1 cellular context compared by ENCODE assay signal in genomic region chr17:47946516-47946915, GRCh38.
A peak's percentile ranks its signal among the peaks of the same experiment; 100 is the strongest.
TF ChIP-seq lines count a peak whose summit lies in the region.

No MANE protein-coding gene starts in this region.

TF ChIP-seq in HepG2, 621 proteins besides CTCF, POLR2A, EP300 and RAD21 (continues in another document):
- no peak for TF ChIP-seq RORA (CRISPR knock-in tag; IDR thresholded peaks at IDR 0.05)
- no peak for TF ChIP-seq ZBTB10 (CRISPR knock-in tag; IDR thresholded peaks at IDR 0.05; ENCODE audit: borderline replicate concordance)
- no peak for TF ChIP-seq ZNF788 (CRISPR knock-in tag; IDR thresholded peaks at IDR 0.05; ENCODE audit: borderline replicate concordance)
- no peak for TF ChIP-seq TRIM22 (IDR thresholded peaks at IDR 0.05)
- 0 out of 2 replicates have a peak, but pooled peaks have one; percentile 43 for TF ChIP-seq ZMAT3 (CRISPR knock-in tag; conservative IDR thresholded peaks at IDR 0.05)
- TF ChIP-seq ZBTB3 (CRISPR knock-in tag; IDR thresholded peaks at IDR 0.05; ENCODE audit: borderline replicate concordance, low read depth): no peak
- TF ChIP-seq ZSCAN12 (CRISPR knock-in tag; IDR thresholded peaks at IDR 0.05): no peak
- no peak for TF ChIP-seq RBM39 (IDR thresholded peaks at IDR 0.05; ENCODE audit: low read depth, low read length, poor library complexity, severe bottlenecking)
- no peak for TF ChIP-seq ZSCAN30 (CRISPR knock-in tag; IDR thresholded peaks at IDR 0.05)
- TF ChIP-seq CENPX (CRISPR knock-in tag; IDR thresholded peaks at IDR 0.05): no peak
- TF ChIP-seq MTA1 (CRISPR knock-in tag; IDR thresholded peaks at IDR 0.05; ENCODE audit: borderline replicate concordance): no peak
- no peak for TF ChIP-seq FLYWCH1 (CRISPR knock-in tag; IDR thresholded peaks at IDR 0.05)
- TF ChIP-seq ZNF850 (CRISPR knock-in tag; conservative IDR thresholded peaks at IDR 0.05): no peak
- TF ChIP-seq ZNF530 (CRISPR knock-in tag; IDR thresholded peaks at IDR 0.05; ENCODE audit: low read depth): no peak
- TF ChIP-seq ZNF792 (CRISPR knock-in tag; IDR thresholded peaks at IDR 0.05): no peak
- no peak for TF ChIP-seq SP1 (IDR thresholded peaks at IDR 0.05)
- TF ChIP-seq SP1 (CRISPR knock-in tag; IDR thresholded peaks at IDR 0.05): no peak
- no peak for TF ChIP-seq MAZ (IDR thresholded peaks at IDR 0.05; ENCODE audit: borderline replicate concordance, low read depth, low read length)
- no peak for TF ChIP-seq MAZ (CRISPR knock-in tag; IDR thresholded peaks at IDR 0.05; ENCODE audit: low read depth)
- TF ChIP-seq GABPB1 (CRISPR knock-in tag; IDR thresholded peaks at IDR 0.05): no peak
- no peak for TF ChIP-seq ZBTB33 (CRISPR knock-in tag; IDR thresholded peaks at IDR 0.05)
- TF ChIP-seq WIZ (CRISPR knock-in tag; IDR thresholded peaks at IDR 0.05): 0 out of 2 replicates have a peak, but pooled peaks have one; percentile 31
- TF ChIP-seq ZNF879 (CRISPR knock-in tag; IDR thresholded peaks at IDR 0.05): no peak
- no peak for TF ChIP-seq YEATS4 (CRISPR knock-in tag; IDR thresholded peaks at IDR 0.05; ENCODE audit: borderline replicate concordance)
- no peak for TF ChIP-seq HNRNPL (IDR thresholded peaks at IDR 0.05; ENCODE audit: low read depth, low read length)
- TF ChIP-seq TMF1 (CRISPR knock-in tag; IDR thresholded peaks at IDR 0.05; ENCODE audit: low read depth): no peak
- TF ChIP-seq HES4 (CRISPR knock-in tag; IDR thresholded peaks at IDR 0.05; ENCODE audit: borderline replicate concordance): no peak
- TF ChIP-seq SMARCC2 (IDR thresholded peaks at IDR 0.05): no peak
- no peak for TF ChIP-seq ZFP91 (CRISPR knock-in tag; IDR thresholded peaks at IDR 0.05; ENCODE audit: borderline replicate concordance)
- no peak for TF ChIP-seq RBM22 (optimal IDR thresholded peaks at IDR 0.05; ENCODE audit: low read length)
- TF ChIP-seq SETDB1 (CRISPR knock-in tag; IDR thresholded peaks at IDR 0.05; ENCODE audit: borderline replicate concordance): no peak
- TF ChIP-seq NONO (IDR thresholded peaks at IDR 0.05): no peak
- no peak for TF ChIP-seq NONO (CRISPR knock-in tag; conservative IDR thresholded peaks at IDR 0.05)
- 0 out of 2 replicates have a peak, but pooled peaks have one; percentile 15 for TF ChIP-seq ARID2 (CRISPR knock-in tag; IDR thresholded peaks at IDR 0.05; ENCODE audit: borderline replicate concordance)
- no peak for TF ChIP-seq BRD4 (CRISPR knock-in tag; IDR thresholded peaks at IDR 0.05)
- TF ChIP-seq FOXA1 (IDR thresholded peaks at IDR 0.05): no peak
- no peak for TF ChIP-seq FOXA1 (CRISPR knock-in tag; IDR thresholded peaks at IDR 0.05)
- TF ChIP-seq ZNF318 (CRISPR knock-in tag; IDR thresholded peaks at IDR 0.05): no peak
- TF ChIP-seq ZNF263 (CRISPR knock-in tag; IDR thresholded peaks at IDR 0.05): no peak
- no peak for TF ChIP-seq ZBTB7B (CRISPR knock-in tag; IDR thresholded peaks at IDR 0.05)
- TF ChIP-seq CSRNP1 (CRISPR knock-in tag; IDR thresholded peaks at IDR 0.05): 0 out of 2 replicates have a peak, but pooled peaks have one; percentile 19
- TF ChIP-seq HOXA5 (CRISPR knock-in tag; IDR thresholded peaks at IDR 0.05): no peak
- TF ChIP-seq ZNF816 (CRISPR knock-in tag; IDR thresholded peaks at IDR 0.05; ENCODE audit: borderline replicate concordance): peak; percentile 31; the same call in 1 of the 2 replicates
- TF ChIP-seq PLRG1 (conservative IDR thresholded peaks at IDR 0.05): no peak
- 0 out of 2 replicates have a peak, but pooled peaks have one; percentile 25 for TF ChIP-seq SNAPC5 (CRISPR knock-in tag; IDR thresholded peaks at IDR 0.05; ENCODE audit: borderline replicate concordance)
- no peak for TF ChIP-seq GPBP1L1 (CRISPR knock-in tag; IDR thresholded peaks at IDR 0.05)
- no peak for TF ChIP-seq MXD1 (CRISPR knock-in tag; IDR thresholded peaks at IDR 0.05)
- TF ChIP-seq NFIB (CRISPR knock-in tag; IDR thresholded peaks at IDR 0.05; ENCODE audit: borderline replicate concordance): no peak
- TF ChIP-seq ZFP82 (CRISPR knock-in tag; IDR thresholded peaks at IDR 0.05; ENCODE audit: borderline replicate concordance): no peak
